22 cellular contexts compared by ENCODE assay signal in the genomic region with DNA sequence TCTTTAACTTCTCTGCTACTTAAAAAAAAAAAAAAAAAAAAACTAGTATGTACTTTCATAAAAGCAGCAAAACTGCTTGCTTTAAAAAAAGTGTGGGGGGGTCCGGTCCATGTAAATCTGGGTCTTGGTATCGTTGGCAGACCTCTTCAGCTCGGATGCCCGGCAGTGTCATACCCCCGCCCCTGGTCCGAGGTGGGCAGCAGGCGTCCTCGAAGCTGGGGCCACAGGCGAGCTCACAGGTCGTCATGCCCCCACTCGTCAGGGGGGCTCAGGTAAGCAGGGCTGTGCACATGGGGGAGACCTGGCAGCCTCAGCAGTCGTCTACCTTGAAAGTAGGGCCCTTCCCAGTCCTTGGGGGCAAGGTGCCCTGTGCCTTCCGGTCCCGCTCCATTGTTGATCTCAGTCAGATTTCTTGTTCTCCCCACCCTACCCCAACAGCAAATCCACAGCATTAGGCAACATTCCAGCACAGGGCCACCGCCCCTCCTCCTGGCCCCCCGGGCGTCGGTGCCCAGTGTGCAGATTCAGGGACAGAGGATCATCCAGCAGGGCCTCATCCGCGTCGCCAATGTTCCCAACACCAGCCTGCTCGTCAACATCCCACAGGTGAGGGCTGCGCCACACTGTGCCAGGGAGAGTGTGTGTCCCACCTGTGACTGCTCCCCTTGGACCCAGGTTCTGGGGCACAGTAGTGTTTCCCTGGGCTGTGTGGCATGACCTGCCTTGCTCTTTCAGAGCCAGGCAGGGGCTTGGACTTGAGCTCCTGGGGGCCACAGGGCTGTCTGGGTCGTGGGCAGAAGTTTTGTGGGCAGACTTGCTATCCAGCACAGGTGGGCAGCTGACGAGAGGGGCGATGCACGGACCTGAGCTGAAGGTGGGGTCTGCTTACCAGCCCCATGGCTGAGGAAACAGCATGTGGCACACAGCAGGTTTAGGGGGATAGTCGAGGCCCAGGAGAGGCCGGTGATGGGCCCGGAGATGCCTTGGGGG. TPM values are rescaled to one million over a fixed set of nuclear protein-coding genes. Genes with fewer than 3 reads are reported as not detected.
A peak's percentile ranks its signal among the peaks of the same experiment; 100 is the strongest.
DNase-seq lines count a peak whose midpoint lies in the region; ATAC-seq, FAIRE-seq and TF ChIP-seq lines count a peak whose summit lies in the region.
"Had no signal": no experiment of that assay in that cellular context is flagged by ENCODE, and none has a peak within 500 bp of the region (broad histone marks: within the 10 kb centered on the region; RNA-seq: fewer than 3 reads in every experiment).

No MANE protein-coding gene starts in this region.

- TF ChIP-seq CTCF in heart right ventricle (IDR thresholded peaks at IDR 0.05) = no peak
- TF ChIP-seq CTCF in HepG2 (CRISPR knock-in tag; IDR thresholded peaks at IDR 0.05) = no peak

- POLR2A ChIA-PET in activated CD8-positive, alpha-beta T cell treated with anti-CD3 and anti-CD28 coated beads, Interleukin-2, amount 10 ng/mL, durations not matched to agents 7 days and 5 days (lab: Charles Lee) = no interaction called here
- POLR2A ChIA-PET in HepG2 (lab: Yijun Ruan, JAX) = no interaction called here

- H3K4me2 ChIP-seq in HepG2 (ENCODE audit: low read depth, low read length) = no peak overlapping the region
- H3K4me2 ChIP-seq: PC-9 had no signal

- H3K36me3 ChIP-seq in heart right ventricle (peaks cover 0 to 100% (median 53%) of the 10 kb centered on the region in 9 donors), HepG2 (replicated peaks in 1 of 2; ENCODE audit: control insufficient read depth in 1 of 2, insufficient read depth in 2 of 2, low read length in 2 of 2) (peaks cover 31 to 81% of the 10 kb centered on the region in 2 experiments; a peak in 4 of 5 replicates)

- H3K27me3 Mint-ChIP-seq in activated CD8-positive, alpha-beta T cell treated with anti-CD3 and anti-CD28 coated beads, Interleukin-2, amount 10 ng/mL, durations not matched to agents 7 days and 5 days (ENCODE audit: low read depth) = no peaks in the 10 kb centered on the region
- H3K27me3 Mint-ChIP-seq: CD4-positive, alpha-beta T cell had no signal

- in situ Hi-C loops in HepG2 (cut with HindIII; ENCODE audit: extremely low pct_ligation_motif_present, low pct_unique_long_range_greater_than_20kb) = no loop called here

- H3K9me3 ChIP-seq in right cardiac atrium (ENCODE audit: control insufficient read depth, low read length) = no peaks in the 10 kb centered on the region
- H3K9me3 ChIP-seq in heart right ventricle = no peaks in the 10 kb centered on the region
- H3K9me3 ChIP-seq in HepG2 (ENCODE audit: low read length) = no peaks in the 10 kb centered on the region
- H3K9me3 ChIP-seq: BLaER1 treated with 17β-estradiol and CSF1 and Interleukin-3, amounts not matched to agents 10 nM and 100 nM; MG63; SJCRH30 had no signal

- H3K36me3 Mint-ChIP-seq in activated CD8-positive, alpha-beta T cell treated with anti-CD3 and anti-CD28 coated beads, Interleukin-2, amount 10 ng/mL, durations not matched to agents 7 days and 5 days (ENCODE audit: low read depth) = peaks cover 61% of the 10 kb centered on the region

- intact Hi-C loops in right cardiac atrium (cut with DNase I) = no loop called here
- intact Hi-C loops in heart right ventricle (cut with DNase I) = loop anchor here in 1 of 10 donors (10.0 kb wide), 1 partner anchor 301 kb away; a partner anchor contains a TSS
- intact Hi-C loops in HepG2 (cut with micrococcal nuclease; ENCODE audit: unreplicated experiment) = no loop called here

- TF ChIP-seq RAD21 in HepG2 (CRISPR knock-in tag; IDR thresholded peaks at IDR 0.05) = no peak

- ATAC-seq in right cardiac atrium (no peak), heart right ventricle (no peak), HepG2 (no peak)
- ATAC-seq in activated CD8-positive, alpha-beta T cell treated with anti-CD3 and anti-CD28 coated beads, Interleukin-2, amount 10 ng/mL, durations not matched to agents 7 days and 5 days = no peak
- ATAC-seq: Right ventricle myocardium inferior, SK-N-SH treated with all-trans-retinoic acid at 6 μM for 48 hours had no signal

- H3K9me3 Mint-ChIP-seq in activated CD8-positive, alpha-beta T cell treated with anti-CD3 and anti-CD28 coated beads, Interleukin-2, amount 10 ng/mL, durations not matched to agents 7 days and 5 days (ENCODE audit: insufficient read depth) = no peaks in the 10 kb centered on the region
- H3K9me3 Mint-ChIP-seq: CD4-positive, alpha-beta T cell had no signal

- H3K27ac Mint-ChIP-seq in activated CD8-positive, alpha-beta T cell treated with anti-CD3 and anti-CD28 coated beads, Interleukin-2, amount 10 ng/mL, durations not matched to agents 7 days and 5 days = peak overlapping the region; percentile 25

- H3K27ac ChIP-seq in right cardiac atrium (ENCODE audit: low read length) (no peak overlapping the region), heart right ventricle (no peak overlapping the region), HepG2 (ENCODE audit: extremely low read length, insufficient read depth, low read length) (no peak overlapping the region)
- H3K27ac ChIP-seq: PC-9, SJCRH30 had no signal

- no peaks in the 10 kb centered on the region for H3K27me3 ChIP-seq in right cardiac atrium (ENCODE audit: control insufficient read depth, insufficient read depth)
- H3K27me3 ChIP-seq in heart right ventricle = no peaks in the 10 kb centered on the region
- H3K27me3 ChIP-seq in HepG2 (ENCODE audit: control insufficient read depth in 1 of 2, insufficient read depth in 2 of 2, low read length in 2 of 2) = no peaks in the 10 kb centered on the region; a peak in 1 of 5 replicates
- H3K27me3 ChIP-seq: BLaER1 treated with 17β-estradiol and CSF1 and Interleukin-3, amounts not matched to agents 10 nM and 100 nM; SJCRH30 had no signal

- H3K9ac ChIP-seq in HepG2 (ENCODE audit: insufficient read depth, low read depth, low read length) = no peak overlapping the region

- no peak overlapping the region for H2AFZ ChIP-seq in HepG2 (ENCODE audit: low read length)
- H2AFZ ChIP-seq: PC-9 had no signal

- TF ChIP-seq EP300 in HepG2 (IDR thresholded peaks at IDR 0.05; ENCODE audit: low read depth in 2 of 2, low read length in 2 of 2) = no peak
- no peak for TF ChIP-seq EP300 in HepG2 (CRISPR knock-in tag; IDR thresholded peaks at IDR 0.05; ENCODE audit: borderline replicate concordance)

- H4K20me1 ChIP-seq in HepG2 (ENCODE audit: insufficient read depth, low read length) = no peaks in the 10 kb centered on the region

- TF ChIP-seq POLR2A in HepG2 (IDR thresholded peaks at IDR 0.05; ENCODE audit: insufficient read depth in 1 of 2, low read depth in 2 of 2, low read length in 2 of 2) = no peak

- peaks cover 8% of the 10 kb centered on the region for H3K4me1 Mint-ChIP-seq in activated CD8-positive, alpha-beta T cell treated with anti-CD3 and anti-CD28 coated beads, Interleukin-2, amount 10 ng/mL, durations not matched to agents 7 days and 5 days (ENCODE audit: low read depth)

- no peak overlapping the region for H3K4me3 Mint-ChIP-seq in activated CD8-positive, alpha-beta T cell treated with anti-CD3 and anti-CD28 coated beads, Interleukin-2, amount 10 ng/mL, durations not matched to agents 7 days and 5 days
- H3K4me3 Mint-ChIP-seq: CD4-positive, alpha-beta T cell had no signal

- DNase-seq in right cardiac atrium (peak in 2 of 3 donors; percentile 44 to 63), heart right ventricle (no peak), HepG2 (ENCODE audit: low spot score) (no peak), NCI-H2081 treated with DMSO at 0.1 percent for 48 hours (lab: John Stamatoyannopoulos, UW) (no peak), hepatic stellate cell (ENCODE audit: low spot score) (no peak), NCI-H2081 (lab: John Stamatoyannopoulos, UW) (no peak)
- no peak for DNase-seq in activated CD8-positive, alpha-beta T cell treated with anti-CD3 and anti-CD28 coated beads, Interleukin-2, amount 10 ng/mL, durations not matched to agents 7 days and 5 days
- DNase-seq: CD4-positive, alpha-beta T cell; KG1; MG63; NCI-H1105 treated with DMSO at 0.1 percent for 48 hours; NCI-H2029; NCI-H2227 treated with DMSO at 0.1 percent for 48 hours; NCI-H526 treated with DMSO at 0.1 percent for 48 hours; PC-9; SJCRH30 had no signal

- H3K4me3 ChIP-seq in right cardiac atrium (ENCODE audit: low read length) (no peak overlapping the region), heart right ventricle (no peak overlapping the region), HepG2 (replicated peaks in 1 of 3; ENCODE audit: insufficient read depth in 1 of 3, low read depth in 2 of 3, low read length in 3 of 3) (no peak overlapping the region)
- H3K4me3 ChIP-seq: BLaER1 treated with 17β-estradiol and CSF1 and Interleukin-3, amounts not matched to agents 10 nM and 100 nM; MG63; PC-9; SJCRH30 had no signal

- H3K4me1 ChIP-seq in right cardiac atrium (ENCODE audit: control insufficient read depth, insufficient read depth, low read length) = no peaks in the 10 kb centered on the region
- H3K4me1 ChIP-seq in heart right ventricle = peaks cover 0 to under 1% (median 0%) of the 10 kb centered on the region in 9 donors
- no peaks in the 10 kb centered on the region for H3K4me1 ChIP-seq in HepG2 (ENCODE audit: insufficient read depth, low read length)

- CTCF ChIA-PET in activated CD8-positive, alpha-beta T cell treated with anti-CD3 and anti-CD28 coated beads, Interleukin-2, amount 10 ng/mL, durations not matched to agents 7 days and 5 days (lab: Charles Lee) = interaction anchor here (1.1 kb wide), 1 partner anchor 126 kb away, joined by 3 read pairs; no protein-coding TSS in a partner anchor
- CTCF ChIA-PET in HepG2 (lab: Yijun Ruan, JAX; ENCODE audit: low intra/inter-chr PET ratio, low total read pairs) = no interaction called here

- no peak for FAIRE-seq in HepG2 (lab: Jason Lieb, UNC)
- FAIRE-seq: A204.1, D721Med had no signal

- WGBS in right cardiac atrium = 94% methylated on average over 30 of the region's 30 CpGs
- WGBS in heart right ventricle, 2 donors = 95 to 96% methylated on average over 30 of the region's 30 CpGs
- WGBS in HepG2 (ENCODE audit: low lambda C conversion rate) = 93% methylated on average over 23 of the region's 30 CpGs

- BruUV-seq in HepG2 (replicated peaks; lab: Mats Ljungman, UMichigan) = no TSS peak

- peaks cover 2% of the 10 kb centered on the region for H3K79me2 ChIP-seq in HepG2 (ENCODE audit: insufficient read depth, low read length)

RNA-seq across cellular contexts. Expression of a gene that starts 19.4 kb away (rescaled TPM):
- total RNA-seq in right cardiac atrium (under 1 TPM; 0.28 to 0.97 (median 0.82) TPM), heart right ventricle (1 to 10 TPM in 1 of 10 donors, under 1 TPM in 8, not detected in 1; 0.23 to 1.2 (median 0.45) TPM), HepG2 (2016; rRNA removed; fragmentation: Illumina TruSeq; extraction: Trizol) (0.71 and 0.86 TPM in 2 replicates)
- polyA plus RNA-seq in right cardiac atrium (0.77 TPM), heart right ventricle (under 1 TPM; 0.29 to 0.49 TPM), HepG2 (2011; rRNA removed) (1.2 and 2.0 TPM in 2 replicates)
- total RNA-seq in activated CD8-positive, alpha-beta T cell treated with anti-CD3 and anti-CD28 coated beads, Interleukin-2, amount 10 ng/mL, durations not matched to agents 7 days and 5 days = 1 to 10 TPM; 3.4 to 3.9 TPM
- 0.35 and 0.40 TPM in 2 replicates for total RNA-seq in HepG2 (2016; cell fraction: cytosol; rRNA removed; fragmentation: Illumina TruSeq; extraction: Trizol; ENCODE audit: low read depth)
- 0.65 and 0.85 TPM in 2 replicates for total RNA-seq in HepG2 (2016; cell fraction: insoluble cytoplasmic fraction; rRNA removed; fragmentation: Illumina TruSeq; extraction: Trizol)
- total RNA-seq in HepG2 (2016; cell fraction: membrane; rRNA removed; fragmentation: Illumina TruSeq; extraction: Trizol) = 0.83 and 1.3 TPM in 2 replicates
- 0.50 and 1.3 TPM in 2 replicates for total RNA-seq in HepG2 (2016; cell fraction: nucleus; rRNA removed; fragmentation: Illumina TruSeq; extraction: Trizol)
- 1.4 and 2.8 TPM in 2 replicates for polyA plus RNA-seq in HepG2 (2011; cell fraction: cytosol; rRNA removed)
- 6.3 and 8.3 TPM in 2 replicates for polyA plus RNA-seq in HepG2 (2011; cell fraction: nucleus; rRNA removed)
- 0.81 and 1.2 TPM in 2 replicates for polyA plus RNA-seq in HepG2 (2012)
- 0.16 and 0.19 TPM in 2 replicates for polyA plus RNA-seq in HepG2 (2016; cell fraction: cytosol; fragmentation: Illumina TruSeq; extraction: Trizol; ENCODE audit: low read depth)
- 1.1 and 1.7 TPM in 2 replicates for polyA plus RNA-seq in HepG2 (2016; cell fraction: insoluble cytoplasmic fraction; fragmentation: Illumina TruSeq; extraction: Trizol; ENCODE audit: low read depth)
- 0.68 and 0.82 TPM in 2 replicates for polyA plus RNA-seq in HepG2 (2016; cell fraction: membrane; fragmentation: Illumina TruSeq; extraction: Trizol; ENCODE audit: low read depth)
- 1.3 and 2.4 TPM in 2 replicates for polyA plus RNA-seq in HepG2 (2016; cell fraction: nucleus; fragmentation: Illumina TruSeq; extraction: Trizol; ENCODE audit: insufficient read depth, low read depth)
- 2.0 and 5.3 TPM in 2 replicates for polyA minus RNA-seq in HepG2 (2011; rRNA and poly(A)+ RNA removed; ENCODE audit: low replicate concordance)
- 1.3 and 1.5 TPM in 2 replicates for polyA minus RNA-seq in HepG2 (2011; cell fraction: cytosol; rRNA and poly(A)+ RNA removed)
- 1.9 and 3.7 TPM in 2 replicates for polyA minus RNA-seq in HepG2 (2011; cell fraction: nucleus; rRNA and poly(A)+ RNA removed)

RNA-seq across cellular contexts. Expression of a gene that starts 20.1 kb away (rescaled TPM):
- total RNA-seq in right cardiac atrium = 1,000 to 10,000 TPM in 1 of 4 donors, 100 to 1,000 TPM in 3; 785 to 1,013 (median 850) TPM
- 1,226 TPM for polyA plus RNA-seq in right cardiac atrium
- 1,000 to 10,000 TPM in 9 of 10 donors, 100 to 1,000 TPM in 1; 856 to 1,274 (median 1,129) TPM for total RNA-seq in heart right ventricle
- 1,000 to 10,000 TPM; 1,172 to 1,278 TPM for polyA plus RNA-seq in heart right ventricle
- 100 to 1,000 TPM; 388 to 413 TPM for total RNA-seq in activated CD8-positive, alpha-beta T cell treated with anti-CD3 and anti-CD28 coated beads, Interleukin-2, amount 10 ng/mL, durations not matched to agents 7 days and 5 days
- total RNA-seq in HepG2 (2016; rRNA removed; fragmentation: Illumina TruSeq; extraction: Trizol) = 278 and 337 TPM in 2 replicates
- total RNA-seq in HepG2 (2016; cell fraction: cytosol; rRNA removed; fragmentation: Illumina TruSeq; extraction: Trizol; ENCODE audit: low read depth) = 98.4 and 99.8 TPM in 2 replicates
- total RNA-seq in HepG2 (2016; cell fraction: insoluble cytoplasmic fraction; rRNA removed; fragmentation: Illumina TruSeq; extraction: Trizol) = 323 and 362 TPM in 2 replicates
- 84.6 and 89.0 TPM in 2 replicates for total RNA-seq in HepG2 (2016; cell fraction: membrane; rRNA removed; fragmentation: Illumina TruSeq; extraction: Trizol)
- total RNA-seq in HepG2 (2016; cell fraction: nucleus; rRNA removed; fragmentation: Illumina TruSeq; extraction: Trizol) = 193 and 208 TPM in 2 replicates
- 366 and 368 TPM in 2 replicates for polyA plus RNA-seq in HepG2 (2011; rRNA removed)
- polyA plus RNA-seq in HepG2 (2011; cell fraction: cytosol; rRNA removed) = 715 and 846 TPM in 2 replicates
- 199 and 226 TPM in 2 replicates for polyA plus RNA-seq in HepG2 (2011; cell fraction: nucleus; rRNA removed)
- 207 and 262 TPM in 2 replicates for polyA plus RNA-seq in HepG2 (2012)
- 72.4 and 85.3 TPM in 2 replicates for polyA plus RNA-seq in HepG2 (2016; cell fraction: cytosol; fragmentation: Illumina TruSeq; extraction: Trizol; ENCODE audit: low read depth)
- polyA plus RNA-seq in HepG2 (2016; cell fraction: insoluble cytoplasmic fraction; fragmentation: Illumina TruSeq; extraction: Trizol; ENCODE audit: low read depth) = 186 TPM in 2 replicates
- 52.4 and 56.3 TPM in 2 replicates for polyA plus RNA-seq in HepG2 (2016; cell fraction: membrane; fragmentation: Illumina TruSeq; extraction: Trizol; ENCODE audit: low read depth)
- polyA plus RNA-seq in HepG2 (2016; cell fraction: nucleus; fragmentation: Illumina TruSeq; extraction: Trizol; ENCODE audit: insufficient read depth, low read depth) = 235 and 237 TPM in 2 replicates
- polyA minus RNA-seq in HepG2 (2011; rRNA and poly(A)+ RNA removed; ENCODE audit: low replicate concordance) = 73.2 and 83.5 TPM in 2 replicates
- polyA minus RNA-seq in HepG2 (2011; cell fraction: cytosol; rRNA and poly(A)+ RNA removed) = 58.6 and 70.0 TPM in 2 replicates
- polyA minus RNA-seq in HepG2 (2011; cell fraction: nucleus; rRNA and poly(A)+ RNA removed) = 42.1 and 44.4 TPM in 2 replicates

RNA-seq across cellular contexts. Expression of a gene that starts 32.8 kb away (rescaled TPM):
- total RNA-seq in right cardiac atrium = 1 to 10 TPM; 1.3 to 4.3 (median 1.6) TPM
- 2.9 TPM for polyA plus RNA-seq in right cardiac atrium
- total RNA-seq in heart right ventricle = 1 to 10 TPM; 2.1 to 4.1 (median 2.4) TPM
- polyA plus RNA-seq in heart right ventricle = 10 to 100 TPM in 1 of 2 donors, 1 to 10 TPM in 1; 4.0 to 13.1 TPM
- 10 to 100 TPM; 10.0 to 10.6 TPM for total RNA-seq in activated CD8-positive, alpha-beta T cell treated with anti-CD3 and anti-CD28 coated beads, Interleukin-2, amount 10 ng/mL, durations not matched to agents 7 days and 5 days
- total RNA-seq in HepG2 (2016; rRNA removed; fragmentation: Illumina TruSeq; extraction: Trizol) = 0.32 and 0.89 TPM in 2 replicates
- total RNA-seq in HepG2 (2016; cell fraction: cytosol; rRNA removed; fragmentation: Illumina TruSeq; extraction: Trizol; ENCODE audit: low read depth) = 0.30 and 0.44 TPM in 2 replicates
- 0.19 and 0.69 TPM in 2 replicates for total RNA-seq in HepG2 (2016; cell fraction: insoluble cytoplasmic fraction; rRNA removed; fragmentation: Illumina TruSeq; extraction: Trizol)
- total RNA-seq in HepG2 (2016; cell fraction: membrane; rRNA removed; fragmentation: Illumina TruSeq; extraction: Trizol) = 0.28 and 0.41 TPM in 2 replicates
- total RNA-seq in HepG2 (2016; cell fraction: nucleus; rRNA removed; fragmentation: Illumina TruSeq; extraction: Trizol) = 1.1 and 1.4 TPM in 2 replicates
- 4.0 TPM in 2 replicates for polyA plus RNA-seq in HepG2 (2011; rRNA removed)
- 0.47 and 1.4 TPM in 2 replicates for polyA plus RNA-seq in HepG2 (2011; cell fraction: cytosol; rRNA removed)
- 61.3 and 67.2 TPM in 2 replicates for polyA plus RNA-seq in HepG2 (2011; cell fraction: nucleus; rRNA removed)
- polyA plus RNA-seq in HepG2 (2012) = 5.6 and 8.4 TPM in 2 replicates
- 0.37 TPM in 1 of 2 replicates, not detected in the other for polyA plus RNA-seq in HepG2 (2016; cell fraction: cytosol; fragmentation: Illumina TruSeq; extraction: Trizol; ENCODE audit: low read depth)
- polyA plus RNA-seq in HepG2 (2016; cell fraction: insoluble cytoplasmic fraction; fragmentation: Illumina TruSeq; extraction: Trizol; ENCODE audit: low read depth) = 0.09 TPM in 1 of 2 replicates, not detected in the other
- polyA plus RNA-seq in HepG2 (2016; cell fraction: membrane; fragmentation: Illumina TruSeq; extraction: Trizol; ENCODE audit: low read depth) = not detected in 2 replicates
- polyA plus RNA-seq in HepG2 (2016; cell fraction: nucleus; fragmentation: Illumina TruSeq; extraction: Trizol; ENCODE audit: insufficient read depth, low read depth) = 9.8 and 10.6 TPM in 2 replicates
- polyA minus RNA-seq in HepG2 (2011; rRNA and poly(A)+ RNA removed; ENCODE audit: low replicate concordance) = 0.86 and 2.2 TPM in 2 replicates
- polyA minus RNA-seq in HepG2 (2011; cell fraction: cytosol; rRNA and poly(A)+ RNA removed) = 0.49 TPM in 1 of 2 replicates, not detected in the other
- 5.0 and 5.3 TPM in 2 replicates for polyA minus RNA-seq in HepG2 (2011; cell fraction: nucleus; rRNA and poly(A)+ RNA removed)

RNA-seq across cellular contexts. Expression of a gene that starts 42.2 kb away (rescaled TPM):
- under 1 TPM; 0.08 to 0.39 (median 0.22) TPM for total RNA-seq in right cardiac atrium
- polyA plus RNA-seq in right cardiac atrium = 0.05 TPM
- total RNA-seq in heart right ventricle = under 1 TPM in 8 of 10 donors, not detected in 2; 0.09 to 0.61 (median 0.23) TPM
- under 1 TPM; 0.07 to 0.23 TPM for polyA plus RNA-seq in heart right ventricle
- under 1 TPM; 0.16 to 0.24 TPM for total RNA-seq in activated CD8-positive, alpha-beta T cell treated with anti-CD3 and anti-CD28 coated beads, Interleukin-2, amount 10 ng/mL, durations not matched to agents 7 days and 5 days
- total RNA-seq in HepG2 (2016; rRNA removed; fragmentation: Illumina TruSeq; extraction: Trizol) = 0.09 TPM in 1 of 2 replicates, not detected in the other
- total RNA-seq in HepG2 (2016; cell fraction: cytosol; rRNA removed; fragmentation: Illumina TruSeq; extraction: Trizol; ENCODE audit: low read depth) = not detected in 2 replicates
- 0.15 TPM in 1 of 2 replicates, not detected in the other for total RNA-seq in HepG2 (2016; cell fraction: insoluble cytoplasmic fraction; rRNA removed; fragmentation: Illumina TruSeq; extraction: Trizol)
- not detected in 2 replicates for total RNA-seq in HepG2 (2016; cell fraction: membrane; rRNA removed; fragmentation: Illumina TruSeq; extraction: Trizol)
- total RNA-seq in HepG2 (2016; cell fraction: nucleus; rRNA removed; fragmentation: Illumina TruSeq; extraction: Trizol) = 0.16 and 0.19 TPM in 2 replicates
- 0.18 and 0.37 TPM in 2 replicates for polyA plus RNA-seq in HepG2 (2011; rRNA removed)
- polyA plus RNA-seq in HepG2 (2011; cell fraction: cytosol; rRNA removed) = 0.16 and 0.19 TPM in 2 replicates
- 0.66 and 0.74 TPM in 2 replicates for polyA plus RNA-seq in HepG2 (2011; cell fraction: nucleus; rRNA removed)
- polyA plus RNA-seq in HepG2 (2012) = 0.31 and 0.51 TPM in 2 replicates
- polyA plus RNA-seq in HepG2 (2016; cell fraction: cytosol; fragmentation: Illumina TruSeq; extraction: Trizol; ENCODE audit: low read depth) = not detected in 2 replicates
- polyA plus RNA-seq in HepG2 (2016; cell fraction: insoluble cytoplasmic fraction; fragmentation: Illumina TruSeq; extraction: Trizol; ENCODE audit: low read depth) = 0.05 and 0.12 TPM in 2 replicates
- not detected in 2 replicates for polyA plus RNA-seq in HepG2 (2016; cell fraction: membrane; fragmentation: Illumina TruSeq; extraction: Trizol; ENCODE audit: low read depth)
- polyA plus RNA-seq in HepG2 (2016; cell fraction: nucleus; fragmentation: Illumina TruSeq; extraction: Trizol; ENCODE audit: insufficient read depth, low read depth) = 0.35 and 0.44 TPM in 2 replicates
- 0.20 and 0.30 TPM in 2 replicates for polyA minus RNA-seq in HepG2 (2011; rRNA and poly(A)+ RNA removed; ENCODE audit: low replicate concordance)
- 0.26 and 0.30 TPM in 2 replicates for polyA minus RNA-seq in HepG2 (2011; cell fraction: cytosol; rRNA and poly(A)+ RNA removed)
- polyA minus RNA-seq in HepG2 (2011; cell fraction: nucleus; rRNA and poly(A)+ RNA removed) = 0.26 and 0.37 TPM in 2 replicates
- total RNA-seq: HT1080 had no signal

Comparison
In these comparisons a context has a peak if more than half of its experiments do, and no peak if none do; other contexts are left out.
1. DNase-seq: peak in right cardiac atrium (2 of 3); none in heart right ventricle (0 of 2), activated CD8-positive, alpha-beta T cell treated with anti-CD3 and anti-CD28 coated beads, Interleukin-2, amount 10 ng/mL, durations not matched to agents 7 days and 5 days (single experiment), HepG2 (single experiment), NCI-H2081 treated with DMSO at 0.1 percent for 48 hours (single experiment), hepatic stellate cell (single experiment) and NCI-H2081 (0 of 2).